ENCODE assay signal across 1 cellular context in genomic region chr9:137812356-137813023, GRCh38.
TF ChIP-seq lines count a peak whose summit lies in the region.

No MANE protein-coding gene starts in this region.

TF ChIP-seq in GM23338, 12 proteins besides CTCF, POLR2A, EP300 and RAD21 (continued from another document):
- TF ChIP-seq ZNF462 (CRISPR knock-in tag; IDR thresholded peaks at IDR 0.05) (no peak), EZH2phosphoT487 (IDR thresholded peaks at IDR 0.05; ENCODE audit: unreplicated experiment) (no peak)
